Comparison of ENCODE assay signal across 1 cellular context in genomic region chr10:112379635-112380296, GRCh38.
TF ChIP-seq lines count a peak whose summit lies in the region.

No MANE protein-coding gene starts in this region.

TF ChIP-seq in HepG2, 621 proteins besides CTCF, POLR2A, EP300 and RAD21 (continued from another document and continues in another):
- TF ChIP-seq, protein P1, sequence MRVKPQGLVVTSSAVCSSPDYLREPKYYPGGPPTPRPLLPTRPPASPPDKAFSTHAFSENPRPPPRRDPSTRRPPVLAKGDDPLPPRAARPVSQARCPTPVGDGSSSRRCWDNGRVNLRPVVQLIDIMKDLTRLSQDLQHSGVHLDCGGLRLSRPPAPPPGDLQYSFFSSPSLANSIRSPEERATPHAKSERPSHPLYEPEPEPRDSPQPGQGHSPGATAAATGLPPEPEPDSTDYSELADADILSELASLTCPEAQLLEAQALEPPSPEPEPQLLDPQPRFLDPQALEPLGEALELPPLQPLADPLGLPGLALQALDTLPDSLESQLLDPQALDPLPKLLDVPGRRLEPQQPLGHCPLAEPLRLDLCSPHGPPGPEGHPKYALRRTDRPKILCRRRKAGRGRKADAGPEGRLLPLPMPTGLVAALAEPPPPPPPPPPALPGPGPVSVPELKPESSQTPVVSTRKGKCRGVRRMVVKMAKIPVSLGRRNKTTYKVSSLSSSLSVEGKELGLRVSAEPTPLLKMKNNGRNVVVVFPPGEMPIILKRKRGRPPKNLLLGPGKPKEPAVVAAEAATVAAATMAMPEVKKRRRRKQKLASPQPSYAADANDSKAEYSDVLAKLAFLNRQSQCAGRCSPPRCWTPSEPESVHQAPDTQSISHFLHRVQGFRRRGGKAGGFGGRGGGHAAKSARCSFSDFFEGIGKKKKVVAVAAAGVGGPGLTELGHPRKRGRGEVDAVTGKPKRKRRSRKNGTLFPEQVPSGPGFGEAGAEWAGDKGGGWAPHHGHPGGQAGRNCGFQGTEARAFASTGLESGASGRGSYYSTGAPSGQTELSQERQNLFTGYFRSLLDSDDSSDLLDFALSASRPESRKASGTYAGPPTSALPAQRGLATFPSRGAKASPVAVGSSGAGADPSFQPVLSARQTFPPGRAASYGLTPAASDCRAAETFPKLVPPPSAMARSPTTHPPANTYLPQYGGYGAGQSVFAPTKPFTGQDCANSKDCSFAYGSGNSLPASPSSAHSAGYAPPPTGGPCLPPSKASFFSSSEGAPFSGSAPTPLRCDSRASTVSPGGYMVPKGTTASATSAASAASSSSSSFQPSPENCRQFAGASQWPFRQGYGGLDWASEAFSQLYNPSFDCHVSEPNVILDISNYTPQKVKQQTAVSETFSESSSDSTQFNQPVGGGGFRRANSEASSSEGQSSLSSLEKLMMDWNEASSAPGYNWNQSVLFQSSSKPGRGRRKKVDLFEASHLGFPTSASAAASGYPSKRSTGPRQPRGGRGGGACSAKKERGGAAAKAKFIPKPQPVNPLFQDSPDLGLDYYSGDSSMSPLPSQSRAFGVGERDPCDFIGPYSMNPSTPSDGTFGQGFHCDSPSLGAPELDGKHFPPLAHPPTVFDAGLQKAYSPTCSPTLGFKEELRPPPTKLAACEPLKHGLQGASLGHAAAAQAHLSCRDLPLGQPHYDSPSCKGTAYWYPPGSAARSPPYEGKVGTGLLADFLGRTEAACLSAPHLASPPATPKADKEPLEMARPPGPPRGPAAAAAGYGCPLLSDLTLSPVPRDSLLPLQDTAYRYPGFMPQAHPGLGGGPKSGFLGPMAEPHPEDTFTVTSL (CRISPR knock-in tag; IDR thresholded peaks at IDR 0.05; ENCODE audit: borderline replicate concordance): peak; percentile 27; the same call in 1 of the 2 replicates
- TF ChIP-seq ERF (CRISPR knock-in tag; IDR thresholded peaks at IDR 0.05): peak; percentile 52; the same call in 1 of the 2 replicates
- no peak for TF ChIP-seq ZNF354B (CRISPR knock-in tag; IDR thresholded peaks at IDR 0.05)
- 0 out of 2 replicates have a peak, but pooled peaks have one; percentile 39 for TF ChIP-seq ZNF337 (CRISPR knock-in tag; IDR thresholded peaks at IDR 0.05; ENCODE audit: borderline replicate concordance, low read depth)
- no peak for TF ChIP-seq ZNF549 (CRISPR knock-in tag; IDR thresholded peaks at IDR 0.05)
- TF ChIP-seq BCL3 (CRISPR knock-in tag; IDR thresholded peaks at IDR 0.05): 0 out of 2 replicates have a peak, but pooled peaks have one; percentile 58
- TF ChIP-seq, protein P2, sequence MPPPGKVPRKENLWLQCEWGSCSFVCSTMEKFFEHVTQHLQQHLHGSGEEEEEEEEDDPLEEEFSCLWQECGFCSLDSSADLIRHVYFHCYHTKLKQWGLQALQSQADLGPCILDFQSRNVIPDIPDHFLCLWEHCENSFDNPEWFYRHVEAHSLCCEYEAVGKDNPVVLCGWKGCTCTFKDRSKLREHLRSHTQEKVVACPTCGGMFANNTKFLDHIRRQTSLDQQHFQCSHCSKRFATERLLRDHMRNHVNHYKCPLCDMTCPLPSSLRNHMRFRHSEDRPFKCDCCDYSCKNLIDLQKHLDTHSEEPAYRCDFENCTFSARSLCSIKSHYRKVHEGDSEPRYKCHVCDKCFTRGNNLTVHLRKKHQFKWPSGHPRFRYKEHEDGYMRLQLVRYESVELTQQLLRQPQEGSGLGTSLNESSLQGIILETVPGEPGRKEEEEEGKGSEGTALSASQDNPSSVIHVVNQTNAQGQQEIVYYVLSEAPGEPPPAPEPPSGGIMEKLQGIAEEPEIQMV (CRISPR knock-in tag; IDR thresholded peaks at IDR 0.05; ENCODE audit: low read depth): no peak
- TF ChIP-seq SYNCRIP (IDR thresholded peaks at IDR 0.05; ENCODE audit: insufficient read depth, low read depth, low read length): no peak
- peak; percentile 83 for TF ChIP-seq PAXIP1 (CRISPR knock-in tag; conservative IDR thresholded peaks at IDR 0.05)
- TF ChIP-seq SALL1 (CRISPR knock-in tag; IDR thresholded peaks at IDR 0.05): peak; percentile 80
- no peak for TF ChIP-seq SCMH1 (CRISPR knock-in tag; IDR thresholded peaks at IDR 0.05; ENCODE audit: borderline replicate concordance)
- no peak for TF ChIP-seq SNAI1 (CRISPR knock-in tag; IDR thresholded peaks at IDR 0.05; ENCODE audit: borderline replicate concordance)
- no peak for TF ChIP-seq REXO4 (CRISPR knock-in tag; IDR thresholded peaks at IDR 0.05; ENCODE audit: borderline replicate concordance)
- 0 out of 2 replicates have a peak, but pooled peaks have one; percentile 18 for TF ChIP-seq RBFOX2 (IDR thresholded peaks at IDR 0.05; ENCODE audit: low read depth, low read length)
- no peak for TF ChIP-seq SRSF9 (IDR thresholded peaks at IDR 0.05; ENCODE audit: borderline replicate concordance, insufficient read depth, low read depth, low read length, poor library complexity, severe bottlenecking)
- no peak for TF ChIP-seq MYPOP (CRISPR knock-in tag; IDR thresholded peaks at IDR 0.05)
- TF ChIP-seq ZNF12 (CRISPR knock-in tag; IDR thresholded peaks at IDR 0.05): no peak
- no peak for TF ChIP-seq NRL (CRISPR knock-in tag; IDR thresholded peaks at IDR 0.05; ENCODE audit: borderline replicate concordance)
- 0 out of 2 replicates have a peak, but pooled peaks have one; percentile 40 for TF ChIP-seq ZMAT3 (CRISPR knock-in tag; conservative IDR thresholded peaks at IDR 0.05)
- TF ChIP-seq ELF4 (CRISPR knock-in tag; IDR thresholded peaks at IDR 0.05; ENCODE audit: borderline replicate concordance): no peak
- TF ChIP-seq, protein P3, sequence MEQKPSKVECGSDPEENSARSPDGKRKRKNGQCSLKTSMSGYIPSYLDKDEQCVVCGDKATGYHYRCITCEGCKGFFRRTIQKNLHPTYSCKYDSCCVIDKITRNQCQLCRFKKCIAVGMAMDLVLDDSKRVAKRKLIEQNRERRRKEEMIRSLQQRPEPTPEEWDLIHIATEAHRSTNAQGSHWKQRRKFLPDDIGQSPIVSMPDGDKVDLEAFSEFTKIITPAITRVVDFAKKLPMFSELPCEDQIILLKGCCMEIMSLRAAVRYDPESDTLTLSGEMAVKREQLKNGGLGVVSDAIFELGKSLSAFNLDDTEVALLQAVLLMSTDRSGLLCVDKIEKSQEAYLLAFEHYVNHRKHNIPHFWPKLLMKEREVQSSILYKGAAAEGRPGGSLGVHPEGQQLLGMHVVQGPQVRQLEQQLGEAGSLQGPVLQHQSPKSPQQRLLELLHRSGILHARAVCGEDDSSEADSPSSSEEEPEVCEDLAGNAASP (CRISPR knock-in tag; IDR thresholded peaks at IDR 0.05; ENCODE audit: borderline replicate concordance): peak; percentile 82; the same call in 1 of the 2 replicates
- TF ChIP-seq HMG20B (CRISPR knock-in tag; conservative IDR thresholded peaks at IDR 0.05): no peak
- TF ChIP-seq, protein P4, sequence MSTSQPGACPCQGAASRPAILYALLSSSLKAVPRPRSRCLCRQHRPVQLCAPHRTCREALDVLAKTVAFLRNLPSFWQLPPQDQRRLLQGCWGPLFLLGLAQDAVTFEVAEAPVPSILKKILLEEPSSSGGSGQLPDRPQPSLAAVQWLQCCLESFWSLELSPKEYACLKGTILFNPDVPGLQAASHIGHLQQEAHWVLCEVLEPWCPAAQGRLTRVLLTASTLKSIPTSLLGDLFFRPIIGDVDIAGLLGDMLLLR (CRISPR knock-in tag; IDR thresholded peaks at IDR 0.05): no peak
- TF ChIP-seq PLRG1 (conservative IDR thresholded peaks at IDR 0.05): no peak
- TF ChIP-seq GATAD2A (CRISPR knock-in tag; IDR thresholded peaks at IDR 0.05): peak; percentile 81; the same call in 1 of the 2 replicates
- no peak for TF ChIP-seq CBFB (CRISPR knock-in tag; IDR thresholded peaks at IDR 0.05)
- no peak for TF ChIP-seq ZNF17 (CRISPR knock-in tag; IDR thresholded peaks at IDR 0.05)
- no peak for TF ChIP-seq ZFAT (CRISPR knock-in tag; conservative IDR thresholded peaks at IDR 0.05)
- TF ChIP-seq, protein P5, sequence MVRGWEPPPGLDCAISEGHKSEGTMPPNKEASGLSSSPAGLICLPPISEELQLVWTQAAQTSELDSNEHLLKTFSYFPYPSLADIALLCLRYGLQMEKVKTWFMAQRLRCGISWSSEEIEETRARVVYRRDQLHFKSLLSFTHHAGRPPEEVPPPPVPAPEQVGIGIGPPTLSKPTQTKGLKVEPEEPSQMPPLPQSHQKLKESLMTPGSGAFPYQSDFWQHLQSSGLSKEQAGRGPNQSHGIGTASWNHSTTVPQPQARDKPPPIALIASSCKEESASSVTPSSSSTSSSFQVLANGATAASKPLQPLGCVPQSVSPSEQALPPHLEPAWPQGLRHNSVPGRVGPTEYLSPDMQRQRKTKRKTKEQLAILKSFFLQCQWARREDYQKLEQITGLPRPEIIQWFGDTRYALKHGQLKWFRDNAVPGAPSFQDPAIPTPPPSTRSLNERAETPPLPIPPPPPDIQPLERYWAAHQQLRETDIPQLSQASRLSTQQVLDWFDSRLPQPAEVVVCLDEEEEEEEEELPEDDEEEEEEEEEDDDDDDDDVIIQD (CRISPR knock-in tag; IDR thresholded peaks at IDR 0.05; ENCODE audit: low read depth): peak; percentile 34; the same call in 1 of the 2 replicates
- TF ChIP-seq LCORL (IDR thresholded peaks at IDR 0.05): no peak
- no peak for TF ChIP-seq LCORL (CRISPR knock-in tag; IDR thresholded peaks at IDR 0.05)
- TF ChIP-seq NCOR1 (IDR thresholded peaks at IDR 0.05; ENCODE audit: borderline replicate concordance, low read length): peak; percentile 84
- no peak for TF ChIP-seq SRY (CRISPR knock-in tag; IDR thresholded peaks at IDR 0.05)
- TF ChIP-seq, protein P6, sequence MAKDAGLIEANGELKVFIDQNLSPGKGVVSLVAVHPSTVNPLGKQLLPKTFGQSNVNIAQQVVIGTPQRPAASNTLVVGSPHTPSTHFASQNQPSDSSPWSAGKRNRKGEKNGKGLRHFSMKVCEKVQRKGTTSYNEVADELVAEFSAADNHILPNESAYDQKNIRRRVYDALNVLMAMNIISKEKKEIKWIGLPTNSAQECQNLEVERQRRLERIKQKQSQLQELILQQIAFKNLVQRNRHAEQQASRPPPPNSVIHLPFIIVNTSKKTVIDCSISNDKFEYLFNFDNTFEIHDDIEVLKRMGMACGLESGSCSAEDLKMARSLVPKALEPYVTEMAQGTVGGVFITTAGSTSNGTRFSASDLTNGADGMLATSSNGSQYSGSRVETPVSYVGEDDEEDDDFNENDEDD (CRISPR knock-in tag; IDR thresholded peaks at IDR 0.05; ENCODE audit: borderline replicate concordance): no peak
- TF ChIP-seq SRSF1 (optimal IDR thresholded peaks at IDR 0.05; ENCODE audit: low read depth, low read length): no peak
- TF ChIP-seq HDAC1 (CRISPR knock-in tag; IDR thresholded peaks at IDR 0.05): peak; percentile 31; the same call in 1 of the 2 replicates
- no peak for TF ChIP-seq STAG1 (CRISPR knock-in tag; IDR thresholded peaks at IDR 0.05)
- TF ChIP-seq ZNF615 (CRISPR knock-in tag; IDR thresholded peaks at IDR 0.05; ENCODE audit: borderline replicate concordance): no peak
- no peak for TF ChIP-seq ZNF792 (CRISPR knock-in tag; IDR thresholded peaks at IDR 0.05)
- 0 out of 2 replicates have a peak, but pooled peaks have one; percentile 29 for TF ChIP-seq KLF6 (CRISPR knock-in tag; IDR thresholded peaks at IDR 0.05)
- TF ChIP-seq ZSCAN29 (CRISPR knock-in tag; conservative IDR thresholded peaks at IDR 0.05): no peak
- no peak for TF ChIP-seq TAF1 (CRISPR knock-in tag; IDR thresholded peaks at IDR 0.05)
